In genomic region chr18:13481331-13481730, GRCh38 we compare ENCODE assay signal across 26 cellular contexts.
DNase-seq lines count a peak whose midpoint lies in the region; ATAC-seq lines count a peak whose summit lies in the region.
"Had no signal": no experiment of that assay in that cellular context is flagged by ENCODE, and none has a peak within 500 bp of the region (broad histone marks: within the 10 kb centered on the region; RNA-seq: fewer than 3 reads in every experiment).

No MANE protein-coding gene starts in this region.

- no peaks in the 10 kb centered on the region for H3K27me3 Mint-ChIP-seq in activated T-cell treated with anti-CD3 and anti-CD28 coated beads, Interleukin-2, amount 50 U/mL, for 24 hours
- no peaks in the 10 kb centered on the region for H3K27me3 Mint-ChIP-seq in CD4-positive, alpha-beta memory T cell
- no peaks in the 10 kb centered on the region for H3K27me3 Mint-ChIP-seq in activated naive CD8-positive, alpha-beta T cell treated with anti-CD3 and anti-CD28 coated beads for 36 hours

- H3K4me1 Mint-ChIP-seq in activated T-cell treated with anti-CD3 and anti-CD28 coated beads, Interleukin-2, amount 50 U/mL, for 24 hours (ENCODE audit: low read depth), result peaks cover 45% of the 10 kb centered on the region
- peaks cover 19 to 47% (median 31%) of the 10 kb centered on the region in 4 donors for H3K4me1 Mint-ChIP-seq in CD4-positive, alpha-beta memory T cell
- H3K4me1 Mint-ChIP-seq in activated naive CD8-positive, alpha-beta T cell treated with anti-CD3 and anti-CD28 coated beads for 36 hours, result peaks cover 26% of the 10 kb centered on the region

- peaks cover 69% of the 10 kb centered on the region for H3K36me3 Mint-ChIP-seq in activated T-cell treated with anti-CD3 and anti-CD28 coated beads, Interleukin-2, amount 50 U/mL, for 24 hours (ENCODE audit: low read depth)
- peaks cover 36 to 53% of the 10 kb centered on the region in 2 donors for H3K36me3 Mint-ChIP-seq in CD4-positive, alpha-beta memory T cell
- H3K36me3 Mint-ChIP-seq in activated naive CD8-positive, alpha-beta T cell treated with anti-CD3 and anti-CD28 coated beads for 36 hours, result peaks cover 53% of the 10 kb centered on the region

- H3K9me3 ChIP-seq in CD4-positive, alpha-beta memory T cell (ENCODE audit: control insufficient read depth in 1 of 2, low read length in 2 of 2), result no peaks in the 10 kb centered on the region
- H3K9me3 ChIP-seq: HAP-1 had no signal

- no peaks in the 10 kb centered on the region for H3K4me1 ChIP-seq in CD4-positive, alpha-beta memory T cell (ENCODE audit: insufficient read depth, low read length)
- H3K4me1 ChIP-seq: HAP-1 had no signal

- peak overlapping the region; percentile 69 for H3K27ac Mint-ChIP-seq in activated T-cell treated with anti-CD3 and anti-CD28 coated beads, Interleukin-2, amount 50 U/mL, for 24 hours
- H3K27ac Mint-ChIP-seq in CD4-positive, alpha-beta memory T cell, result peak overlapping the region in 6 of 7 donors; percentile 7 to 94 (median 66)
- H3K27ac Mint-ChIP-seq in activated naive CD8-positive, alpha-beta T cell treated with anti-CD3 and anti-CD28 coated beads for 36 hours, result peak overlapping the region; percentile 0
- H3K27ac Mint-ChIP-seq: activated T-helper 2 cell treated with anti-CD3 and anti-CD28 coated beads, Interferon-gamma antibody, Interleukin-2, Interleukin-4, amounts not matched to agents 10 μg/mL and 5 μg/mL and 100 μg/mL, durations not matched to agents 14 hours and 24 hours and 36 hours had no signal

- no peaks in the 10 kb centered on the region for H3K27me3 ChIP-seq in CD4-positive, alpha-beta memory T cell (ENCODE audit: insufficient read depth, low read length)
- H3K27me3 ChIP-seq: dorsolateral prefrontal cortex had no signal

- CTCF ChIA-PET in CD4-positive, alpha-beta memory T cell (lab: Charles Lee; ENCODE audit: partially characterized antibody), result no interaction called here

- intact Hi-C loops in CD4-positive, alpha-beta memory T cell (cut with micrococcal nuclease), result no loop called here
- intact Hi-C loops in sciatic nerve (cut with DNase I), result no loop called here

- no peak for DNase-seq in activated T-cell treated with anti-CD3 and anti-CD28 coated beads, Interleukin-2, amount 50 U/mL, for 24 hours
- DNase-seq in activated T-cell treated with anti-CD3 and anti-CD28 coated beads, Interleukin-2, amount 50 U/mL, for 1 hour, result no peak
- DNase-seq in CD4-positive, alpha-beta memory T cell, result no peak
- DNase-seq in activated naive CD8-positive, alpha-beta T cell treated with anti-CD3 and anti-CD28 coated beads for 36 hours, result no peak
- DNase-seq in sciatic nerve (ENCODE audit: low spot score) (peak; percentile 15), middle frontal gyrus (ENCODE audit: extremely low spot score, low spot score) (no peak), NCI-H748 (lab: John Stamatoyannopoulos, UW; ENCODE audit: unreplicated experiment) (no peak)
- DNase-seq in effector CD8-positive, alpha-beta T cell (lab: John Stamatoyannopoulos, UW), result no peak
- DNase-seq: ACHN; activated CD4-positive, CD25-positive, alpha-beta regulatory T cell treated with anti-CD3 and anti-CD28 coated beads, Interleukin-2, amount 50 U/mL, for 72 hours; Calu3; central memory CD4-positive, alpha-beta T cell; dorsolateral prefrontal cortex; hypothalamus; immature natural killer cell; left colon; mesenchymal stem cell; NCI-H1092; NCI-H187 treated with DMSO at 0.1 percent for 48 hours; NCI-H2171 treated with DMSO at 0.1 percent for 48 hours; NCI-H526; SHP77; trophoblast cell had no signal

- no peak overlapping the region for H3K4me3 Mint-ChIP-seq in activated T-cell treated with anti-CD3 and anti-CD28 coated beads, Interleukin-2, amount 50 U/mL, for 24 hours
- H3K4me3 Mint-ChIP-seq in CD4-positive, alpha-beta memory T cell, result no peak overlapping the region
- no peak overlapping the region for H3K4me3 Mint-ChIP-seq in activated naive CD8-positive, alpha-beta T cell treated with anti-CD3 and anti-CD28 coated beads for 36 hours
- H3K4me3 Mint-ChIP-seq: immature natural killer cell had no signal

- H3K4me3 ChIP-seq in CD4-positive, alpha-beta memory T cell (ENCODE audit: low read length in 2 of 2), result no peak overlapping the region
- H3K4me3 ChIP-seq: dorsolateral prefrontal cortex, GM12878, HAP-1 had no signal

- POLR2A ChIA-PET in CD4-positive, alpha-beta memory T cell (lab: Charles Lee; ENCODE audit: partially characterized antibody), result no interaction called here

- no peak for ATAC-seq in sciatic nerve
- ATAC-seq: left colon had no signal

- H3K27ac ChIP-seq in CD4-positive, alpha-beta memory T cell (ENCODE audit: low read depth, low read length), result no peak overlapping the region
- H3K27ac ChIP-seq: dorsolateral prefrontal cortex had no signal

- H3K9me3 Mint-ChIP-seq in activated T-cell treated with anti-CD3 and anti-CD28 coated beads, Interleukin-2, amount 50 U/mL, for 24 hours, result no peaks in the 10 kb centered on the region
- H3K9me3 Mint-ChIP-seq in CD4-positive, alpha-beta memory T cell, result no peaks in the 10 kb centered on the region
- H3K9me3 Mint-ChIP-seq in activated naive CD8-positive, alpha-beta T cell treated with anti-CD3 and anti-CD28 coated beads for 36 hours, result no peaks in the 10 kb centered on the region
- H3K9me3 Mint-ChIP-seq: activated T-helper 2 cell treated with anti-CD3 and anti-CD28 coated beads, Interferon-gamma antibody, Interleukin-2, Interleukin-4, amounts not matched to agents 10 μg/mL and 5 μg/mL and 100 μg/mL, durations not matched to agents 14 hours and 24 hours and 36 hours; immature natural killer cell had no signal

- peaks cover 9% of the 10 kb centered on the region for H3K36me3 ChIP-seq in CD4-positive, alpha-beta memory T cell (ENCODE audit: insufficient read depth, low read length)
- H3K36me3 ChIP-seq: HAP-1 had no signal

Comparison
In these comparisons a context has a peak if more than half of its experiments do, and no peak if none do; other contexts are left out.
1. H3K27ac Mint-ChIP-seq: peak in every context shown above with its lines; median percentile 69 in activated T-cell treated with anti-CD3 and anti-CD28 coated beads, Interleukin-2, amount 50 U/mL, for 24 hours; 66 in CD4-positive, alpha-beta memory T cell; 0 in activated naive CD8-positive, alpha-beta T cell treated with anti-CD3 and anti-CD28 coated beads for 36 hours.